ENCODE assay signal across 10 cellular contexts in genomic region chr17:3003401-3004149, GRCh38. TPM values are rescaled to one million over a fixed set of nuclear protein-coding genes. Genes with fewer than 3 reads are reported as not detected.
DNase-seq lines count a peak whose midpoint lies in the region; ATAC-seq, FAIRE-seq and TF ChIP-seq lines count a peak whose summit lies in the region.
"Had no signal": no experiment of that assay in that cellular context is flagged by ENCODE, and none has a peak within 500 bp of the region (broad histone marks: within the 10 kb centered on the region; RNA-seq: fewer than 3 reads in every experiment).

No MANE protein-coding gene starts in this region.

- H3K36me3 ChIP-seq in HepG2 (replicated peaks in 1 of 2; ENCODE audit: control insufficient read depth in 1 of 2, insufficient read depth in 2 of 2, low read length in 2 of 2) = peaks cover 16 to 32% of the 10 kb centered on the region in 2 experiments
- H3K36me3 ChIP-seq in upper lobe of left lung = peaks cover 0 to 4% (median 2%) of the 10 kb centered on the region in 4 donors

- no peaks in the 10 kb centered on the region for H3K36me3 Mint-ChIP-seq in activated naive CD4-positive, alpha-beta T cell treated with anti-CD3 and anti-CD28 coated beads, Interleukin-2, amount 50 U/mL, for 24 hours
- H3K36me3 Mint-ChIP-seq in activated B cell treated with CpG ODN at 0.5 μM for 24 hours (ENCODE audit: low read depth) = peaks cover 19% of the 10 kb centered on the region
- H3K36me3 Mint-ChIP-seq in endothelial cell (ENCODE audit: low read depth, unreplicated experiment) = peaks cover 6% of the 10 kb centered on the region

- no peaks in the 10 kb centered on the region for H4K20me1 ChIP-seq in HepG2 (ENCODE audit: insufficient read depth, low read length)

- 92% methylated on average over 17 of the region's 22 CpGs for WGBS in HepG2 (ENCODE audit: low lambda C conversion rate)
- 47 to 85% methylated on average over 11 to 22 of the region's 22 CpGs for WGBS in upper lobe of left lung, 2 donors

- TF ChIP-seq EP300 in HepG2 (IDR thresholded peaks at IDR 0.05; ENCODE audit: low read depth in 2 of 2, low read length in 2 of 2) (no peak), HepG2 (CRISPR knock-in tag; IDR thresholded peaks at IDR 0.05; ENCODE audit: borderline replicate concordance) (no peak), upper lobe of left lung (IDR thresholded peaks at IDR 0.05) (no peak)

- intact Hi-C loops in activated B cell treated with CpG ODN at 0.5 μM for 24 hours (cut with micrococcal nuclease) (loop anchor here (2.0 to 5.0 kb wide), 6 partner anchors 51 to 411 kb away; partner anchors contain the start of genes CLUH and PAFAH1B1), HepG2 (cut with micrococcal nuclease; ENCODE audit: unreplicated experiment) (no loop called here)

- H3K4me2 ChIP-seq in HepG2 (ENCODE audit: low read depth, low read length) = peak overlapping the region; percentile 48

- CTCF ChIA-PET in activated B cell treated with CpG ODN at 0.5 μM for 24 hours (lab: Charles Lee) = interaction anchor here (0.7 to 2.3 kb wide), 7 partner anchors 9 to 218 kb away, joined by 3 to 14 read pairs (median 5); no protein-coding TSS in a partner anchor
- CTCF ChIA-PET in HepG2 (lab: Yijun Ruan, JAX; ENCODE audit: low intra/inter-chr PET ratio, low total read pairs) = no interaction called here

- H3K27ac ChIP-seq in HepG2 (ENCODE audit: extremely low read length, insufficient read depth, low read length) (peak overlapping the region; percentile 42), upper lobe of left lung (peak overlapping the region; percentile 81 to 92 (median 90))

- no peaks in the 10 kb centered on the region for H3K27me3 Mint-ChIP-seq in activated naive CD4-positive, alpha-beta T cell treated with anti-CD3 and anti-CD28 coated beads, Interleukin-2, amount 50 U/mL, for 24 hours
- H3K27me3 Mint-ChIP-seq in activated B cell treated with CpG ODN at 0.5 μM for 24 hours (no peaks in the 10 kb centered on the region), endothelial cell (ENCODE audit: unreplicated experiment) (peaks cover 10% of the 10 kb centered on the region)

- FAIRE-seq in HepG2 (lab: Jason Lieb, UNC) = no peak

- TF ChIP-seq POLR2A in HepG2 (IDR thresholded peaks at IDR 0.05; ENCODE audit: insufficient read depth in 1 of 2, low read depth in 2 of 2, low read length in 2 of 2) = no peak
- no peak for TF ChIP-seq POLR2A in upper lobe of left lung (IDR thresholded peaks at IDR 0.05)

- H3K9me3 Mint-ChIP-seq in activated naive CD4-positive, alpha-beta T cell treated with anti-CD3 and anti-CD28 coated beads, Interleukin-2, amount 50 U/mL, for 24 hours = no peaks in the 10 kb centered on the region
- H3K9me3 Mint-ChIP-seq in activated B cell treated with CpG ODN at 0.5 μM for 24 hours (no peaks in the 10 kb centered on the region), endothelial cell (ENCODE audit: unreplicated experiment) (no peaks in the 10 kb centered on the region)

- H3K4me3 ChIP-seq in HepG2 (replicated peaks in 1 of 3; ENCODE audit: insufficient read depth in 1 of 3, low read depth in 2 of 3, low read length in 3 of 3) (no peak overlapping the region; a peak in 1 of 6 replicates), upper lobe of left lung (peak overlapping the region in 2 of 4 donors; percentile 32 to 40)

- POLR2A ChIA-PET in activated B cell treated with CpG ODN at 0.5 μM for 24 hours (lab: Charles Lee) (interaction anchor here (0.5 to 3.0 kb wide), 17 partner anchors 9 to 1604 kb away, joined by 3 to 18 read pairs (median 4); partner anchors contain the start of gene P2RX5), HepG2 (lab: Yijun Ruan, JAX) (no interaction called here)

- TF ChIP-seq CTCF in activated B cell treated with CpG ODN at 0.5 μM for 24 hours (IDR thresholded peaks at IDR 0.05) (no peak), HepG2 (CRISPR knock-in tag; IDR thresholded peaks at IDR 0.05) (no peak), upper lobe of left lung (IDR thresholded peaks at IDR 0.05) (no peak), endothelial cell (IDR thresholded peaks at IDR 0.05; ENCODE audit: unreplicated experiment) (no peak)

- TF ChIP-seq RAD21 in HepG2 (CRISPR knock-in tag; IDR thresholded peaks at IDR 0.05) = no peak

- H3K9me3 ChIP-seq in HepG2 (ENCODE audit: low read length) (no peaks in the 10 kb centered on the region), upper lobe of left lung (no peaks in the 10 kb centered on the region)

- no peaks in the 10 kb centered on the region for H3K79me2 ChIP-seq in HepG2 (ENCODE audit: insufficient read depth, low read length)

- peak overlapping the region; percentile 70 for H3K4me3 Mint-ChIP-seq in activated naive CD4-positive, alpha-beta T cell treated with anti-CD3 and anti-CD28 coated beads, Interleukin-2, amount 50 U/mL, for 24 hours
- H3K4me3 Mint-ChIP-seq in activated B cell treated with CpG ODN at 0.5 μM for 24 hours (peak overlapping the region; percentile 72), endothelial cell (ENCODE audit: unreplicated experiment) (no peak overlapping the region)

- H3K9ac ChIP-seq in HepG2 (ENCODE audit: insufficient read depth, low read depth, low read length) = peak overlapping the region; percentile 2; the same call in 1 of the 2 replicates

- ATAC-seq in activated B cell treated with CpG ODN at 0.5 μM for 24 hours (ENCODE audit: low read depth) (peak; percentile 49), HepG2 (no peak; the same call in 2 of the 3 replicates), upper lobe of left lung (ENCODE audit: low FRiP score in 2 of 2) (peak; percentile 1 to 59), GM18519 (IDR thresholded peaks at IDR 0.05; ENCODE audit: low FRiP score, unreplicated experiment) (no peak)

- H3K27ac Mint-ChIP-seq in activated naive CD4-positive, alpha-beta T cell treated with anti-CD3 and anti-CD28 coated beads, Interleukin-2, amount 50 U/mL, for 24 hours = no peak overlapping the region
- H3K27ac Mint-ChIP-seq in activated B cell treated with CpG ODN at 0.5 μM for 24 hours (peak overlapping the region; percentile 88), endothelial cell (ENCODE audit: unreplicated experiment) (no peak overlapping the region)

- H3K27me3 ChIP-seq in HepG2 (ENCODE audit: control insufficient read depth in 1 of 2, insufficient read depth in 2 of 2, low read length in 2 of 2) (no peaks in the 10 kb centered on the region), upper lobe of left lung (no peaks in the 10 kb centered on the region)

- BruUV-seq in HepG2 (replicated peaks; lab: Mats Ljungman, UMichigan) = no TSS peak

- in situ Hi-C loops in HepG2 (cut with HindIII; ENCODE audit: extremely low pct_ligation_motif_present, low pct_unique_long_range_greater_than_20kb) = no loop called here

- no peak overlapping the region for H2AFZ ChIP-seq in HepG2 (ENCODE audit: low read length)

- peaks cover 26% of the 10 kb centered on the region for H3K4me1 Mint-ChIP-seq in activated naive CD4-positive, alpha-beta T cell treated with anti-CD3 and anti-CD28 coated beads, Interleukin-2, amount 50 U/mL, for 24 hours
- H3K4me1 Mint-ChIP-seq in activated B cell treated with CpG ODN at 0.5 μM for 24 hours = peaks cover 41% of the 10 kb centered on the region
- peaks cover 14% of the 10 kb centered on the region for H3K4me1 Mint-ChIP-seq in endothelial cell (ENCODE audit: unreplicated experiment)

- no peak for DNase-seq in activated naive CD4-positive, alpha-beta T cell treated with anti-CD3 and anti-CD28 coated beads, Interleukin-2, amount 50 U/mL, for 16 hours
- peak; percentile 51 for DNase-seq in activated B cell treated with CpG ODN at 0.5 μM for 24 hours
- no peak for DNase-seq in HepG2 (ENCODE audit: low spot score)
- peak in 1 of 2 donors; percentile 62 for DNase-seq in upper lobe of left lung
- no peak for DNase-seq in endothelial cell (ENCODE audit: low spot score)
- DNase-seq in NCI-H2171 treated with DMSO at 0.1 percent for 48 hours (lab: John Stamatoyannopoulos, UW) = no peak

- peaks cover 15% of the 10 kb centered on the region for H3K4me1 ChIP-seq in HepG2 (ENCODE audit: insufficient read depth, low read length)
- peaks cover 23 to 31% (median 28%) of the 10 kb centered on the region in 4 donors for H3K4me1 ChIP-seq in upper lobe of left lung

TF ChIP-seq in HepG2, 621 proteins besides CTCF, POLR2A, EP300 and RAD21 (continues in another document):
- TF ChIP-seq ZNF83 (CRISPR knock-in tag; IDR thresholded peaks at IDR 0.05; ENCODE audit: borderline replicate concordance) (no peak), ZKSCAN1 (IDR thresholded peaks at IDR 0.05; ENCODE audit: low read length) (no peak), KDM2A (CRISPR knock-in tag; IDR thresholded peaks at IDR 0.05; ENCODE audit: borderline replicate concordance, low read depth) (no peak), ZNF558 (CRISPR knock-in tag; IDR thresholded peaks at IDR 0.05; ENCODE audit: borderline replicate concordance) (no peak), ZIK1 (CRISPR knock-in tag; IDR thresholded peaks at IDR 0.05; ENCODE audit: borderline replicate concordance, low read depth) (no peak)

RNA-seq across cellular contexts. Expression of gene OR1D5, which starts 59.8 kb away (rescaled TPM):
- total RNA-seq in activated B cell treated with CpG ODN at 0.5 μM for 24 hours (not detected in 2 replicates), HepG2 (2016; rRNA removed; fragmentation: Illumina TruSeq; extraction: Trizol) (not detected in 2 replicates), upper lobe of left lung (not detected), endothelial cell (ENCODE audit: unreplicated experiment) (not detected)
- not detected in 2 replicates for total RNA-seq in HepG2 (2016; cell fraction: cytosol; rRNA removed; fragmentation: Illumina TruSeq; extraction: Trizol; ENCODE audit: low read depth)
- not detected in 2 replicates for total RNA-seq in HepG2 (2016; cell fraction: insoluble cytoplasmic fraction; rRNA removed; fragmentation: Illumina TruSeq; extraction: Trizol)
- total RNA-seq in HepG2 (2016; cell fraction: membrane; rRNA removed; fragmentation: Illumina TruSeq; extraction: Trizol) = not detected in 2 replicates
- not detected in 2 replicates for total RNA-seq in HepG2 (2016; cell fraction: nucleus; rRNA removed; fragmentation: Illumina TruSeq; extraction: Trizol)
- not detected in 2 replicates for polyA plus RNA-seq in HepG2 (2011; rRNA removed)
- not detected in 2 replicates for polyA plus RNA-seq in HepG2 (2011; cell fraction: cytosol; rRNA removed)
- not detected in 2 replicates for polyA plus RNA-seq in HepG2 (2011; cell fraction: nucleus; rRNA removed)
- polyA plus RNA-seq in HepG2 (2012) = not detected in 2 replicates
- polyA plus RNA-seq in HepG2 (2016; cell fraction: cytosol; fragmentation: Illumina TruSeq; extraction: Trizol; ENCODE audit: low read depth) = not detected in 2 replicates
- polyA plus RNA-seq in HepG2 (2016; cell fraction: insoluble cytoplasmic fraction; fragmentation: Illumina TruSeq; extraction: Trizol; ENCODE audit: low read depth) = not detected in 2 replicates
- not detected in 2 replicates for polyA plus RNA-seq in HepG2 (2016; cell fraction: membrane; fragmentation: Illumina TruSeq; extraction: Trizol; ENCODE audit: low read depth)
- not detected in 2 replicates for polyA plus RNA-seq in HepG2 (2016; cell fraction: nucleus; fragmentation: Illumina TruSeq; extraction: Trizol; ENCODE audit: insufficient read depth, low read depth)
- not detected in 2 replicates for polyA minus RNA-seq in HepG2 (2011; rRNA and poly(A)+ RNA removed; ENCODE audit: low replicate concordance)
- not detected in 2 replicates for polyA minus RNA-seq in HepG2 (2011; cell fraction: cytosol; rRNA and poly(A)+ RNA removed)
- polyA minus RNA-seq in HepG2 (2011; cell fraction: nucleus; rRNA and poly(A)+ RNA removed) = not detected in 2 replicates
- total RNA-seq: Daoy had no signal
- polyA plus RNA-seq: neural cell had no signal

Comparison
In these comparisons a context has a peak if more than half of its experiments do, and no peak if none do; other contexts are left out.
1. ATAC-seq: peak in activated B cell treated with CpG ODN at 0.5 μM for 24 hours (single experiment) and upper lobe of left lung (2 of 2); none in HepG2 (single experiment) and GM18519 (single experiment).